ENCODE assay signal across 8 cellular contexts in genomic region chr16:31713071-31713944, GRCh38.
DNase-seq lines count a peak whose midpoint lies in the region; ATAC-seq and TF ChIP-seq lines count a peak whose summit lies in the region.

No MANE protein-coding gene starts in this region.

- H3K79me2 ChIP-seq in GM23248 (ENCODE audit: insufficient read depth) (peaks cover 50% of the 10 kb centered on the region), Karpas-422 (ENCODE audit: low read length) (peaks cover 50% of the 10 kb centered on the region)

- intact Hi-C loops in naive thymus-derived CD4-positive, alpha-beta T cell (cut with micrococcal nuclease), result loop anchor here (1.0 to 10.0 kb wide), 8 partner anchors 13 to 641 kb away; partner anchors contain the start of genes ARMC5 (in 2 of the 2), FUS (in 1 of the 2), RUSF1 (in 1 of the 2) and ZNF646 (in 1 of the 2)

- H3K9me2 ChIP-seq in GM23248 (ENCODE audit: insufficient read depth) (no peaks in the 10 kb centered on the region), Karpas-422 (replicated peaks; ENCODE audit: insufficient read depth, low read length) (no peaks in the 10 kb centered on the region)

- POLR2A ChIA-PET in naive thymus-derived CD4-positive, alpha-beta T cell (lab: Charles Lee), result interaction anchor here (0.6 to 4.7 kb wide), 15 partner anchors 9 to 899 kb away, joined by 3 to 74 read pairs (median 4); partner anchors contain the start of genes ARMC5, RUSF1 and ZNF267

- H3K4me3 ChIP-seq in GM23248 (peak overlapping the region; percentile 98), Karpas-422 (ENCODE audit: low read length) (peak overlapping the region; percentile 84), fibroblast of mammary gland (ENCODE audit: control insufficient read depth, low read depth, low read length) (peak overlapping the region; percentile 97)
- H3K4me3 ChIP-seq in naive thymus-derived CD4-positive, alpha-beta T cell (ENCODE audit: low read length), result peak overlapping the region; percentile 98

- H3K27ac ChIP-seq in GM23248, result peak overlapping the region; percentile 92
- peak overlapping the region; percentile 80 for H3K27ac ChIP-seq in Karpas-422 (ENCODE audit: low read length)
- peak overlapping the region; percentile 88 for H3K27ac ChIP-seq in naive thymus-derived CD4-positive, alpha-beta T cell (ENCODE audit: low read depth, low read length)

- H2AFZ ChIP-seq in GM23248, result peak overlapping the region; percentile 98
- H2AFZ ChIP-seq in Karpas-422 (ENCODE audit: low read length), result 0 out of 2 replicates have a peak overlapping the region, but pooled peaks have one; percentile 32

- no peaks in the 10 kb centered on the region for H3K27me3 Mint-ChIP-seq in activated T-helper 17 cell treated with anti-CD3 and anti-CD28 coated beads, Interleukin-2, amount 50 U/mL, for 72 hours
- H3K27me3 Mint-ChIP-seq in naive thymus-derived CD4-positive, alpha-beta T cell, result no peaks in the 10 kb centered on the region
- H3K27me3 Mint-ChIP-seq in stimulated activated memory B cell treated with anti-CD40 and anti-IgM and Interleukin-4, amounts not matched to agents 10 μg/mL and 1 μg/mL and 100 μg/mL, for 72 hours, result no peaks in the 10 kb centered on the region

- H3K4me2 ChIP-seq in GM23248 (ENCODE audit: unreplicated experiment) (peak overlapping the region; percentile 94), Karpas-422 (ENCODE audit: low read depth, low read length, poor library complexity, severe bottlenecking) (peak overlapping the region; percentile 75)

- peak overlapping the region; percentile 99 for H3K27ac Mint-ChIP-seq in activated T-helper 17 cell treated with anti-CD3 and anti-CD28 coated beads, Interleukin-2, amount 50 U/mL, for 72 hours
- peak overlapping the region; percentile 97 to 100 (median 98) for H3K27ac Mint-ChIP-seq in naive thymus-derived CD4-positive, alpha-beta T cell
- peak overlapping the region; percentile 100 for H3K27ac Mint-ChIP-seq in stimulated activated memory B cell treated with anti-CD40 and anti-IgM and Interleukin-4, amounts not matched to agents 10 μg/mL and 1 μg/mL and 100 μg/mL, for 72 hours

- H3F3A ChIP-seq in GM23248 (ENCODE audit: insufficient read depth), result peaks cover 7% of the 10 kb centered on the region; the same call in 1 of the 2 replicates

- no peaks in the 10 kb centered on the region for H3K9me3 ChIP-seq in GM23248 (ENCODE audit: low read depth)
- no peaks in the 10 kb centered on the region; the same call in 1 of the 2 replicates for H3K9me3 ChIP-seq in Karpas-422 (ENCODE audit: low read length)
- no peaks in the 10 kb centered on the region for H3K9me3 ChIP-seq in naive thymus-derived CD4-positive, alpha-beta T cell (ENCODE audit: control insufficient read depth in 2 of 3, low read length in 3 of 3)

- peak overlapping the region; percentile 97 for H3K9ac ChIP-seq in GM23248
- H3K9ac ChIP-seq in Karpas-422 (ENCODE audit: low read length), result peak overlapping the region; percentile 98

- peaks cover 34% of the 10 kb centered on the region for H3K4me1 Mint-ChIP-seq in activated T-helper 17 cell treated with anti-CD3 and anti-CD28 coated beads, Interleukin-2, amount 50 U/mL, for 72 hours
- peaks cover 34 to 68% (median 62%) of the 10 kb centered on the region in 7 donors for H3K4me1 Mint-ChIP-seq in naive thymus-derived CD4-positive, alpha-beta T cell
- peaks cover 39% of the 10 kb centered on the region for H3K4me1 Mint-ChIP-seq in stimulated activated memory B cell treated with anti-CD40 and anti-IgM and Interleukin-4, amounts not matched to agents 10 μg/mL and 1 μg/mL and 100 μg/mL, for 72 hours

- no peaks in the 10 kb centered on the region for H3K9me3 Mint-ChIP-seq in activated T-helper 17 cell treated with anti-CD3 and anti-CD28 coated beads, Interleukin-2, amount 50 U/mL, for 72 hours
- H3K9me3 Mint-ChIP-seq in naive thymus-derived CD4-positive, alpha-beta T cell, result peaks cover 0 to 6% (median 0%) of the 10 kb centered on the region in 11 donors
- H3K9me3 Mint-ChIP-seq in stimulated activated memory B cell treated with anti-CD40 and anti-IgM and Interleukin-4, amounts not matched to agents 10 μg/mL and 1 μg/mL and 100 μg/mL, for 72 hours, result no peaks in the 10 kb centered on the region

- TF ChIP-seq CTCF in fibroblast of mammary gland (conservative IDR thresholded peaks at IDR 0.05; ENCODE audit: control insufficient read depth, insufficient read depth, low read depth, low read length), result no peak

- no peaks in the 10 kb centered on the region for H4K20me1 ChIP-seq in GM23248 (ENCODE audit: insufficient read depth)
- no peaks in the 10 kb centered on the region for H4K20me1 ChIP-seq in Karpas-422 (ENCODE audit: insufficient read depth, low read depth, low read length)

- H3K27me3 ChIP-seq in GM23248 (replicated peaks; ENCODE audit: insufficient read depth) (no peaks in the 10 kb centered on the region), Karpas-422 (ENCODE audit: low read length) (no peaks in the 10 kb centered on the region)
- H3K27me3 ChIP-seq in naive thymus-derived CD4-positive, alpha-beta T cell (ENCODE audit: control insufficient read depth in 2 of 2, insufficient read depth in 2 of 2, low read length in 2 of 2), result no peaks in the 10 kb centered on the region

- WGBS in GM23248 (ENCODE audit: low coverage in 1 of 2, low lambda C conversion rate in 2 of 2, missing lambda C conversion rate in 2 of 2), 2 experiments, result 2 to 4% methylated on average over 52 to 54 of the region's 59 CpGs

- peak; percentile 91 for DNase-seq in Daoy (ENCODE audit: low read depth)
- DNase-seq in GM23248, result peak; percentile 96
- peak; percentile 97 for DNase-seq in Karpas-422
- DNase-seq in RPMI7951 (ENCODE audit: low read depth), result peak; percentile 89
- peak; percentile 90 for DNase-seq in fibroblast of mammary gland (ENCODE audit: low read depth)
- DNase-seq in naive thymus-derived CD4-positive, alpha-beta T cell, result peak; percentile 74 to 91 (median 87)

- H3K4me1 ChIP-seq in GM23248 (ENCODE audit: insufficient read depth) (peaks cover 15% of the 10 kb centered on the region), Karpas-422 (ENCODE audit: low read length) (peaks cover 21% of the 10 kb centered on the region)
- peaks cover 15 to 34% of the 10 kb centered on the region in 2 donors for H3K4me1 ChIP-seq in naive thymus-derived CD4-positive, alpha-beta T cell (ENCODE audit: control insufficient read depth in 2 of 2, insufficient read depth in 2 of 2, low read length in 2 of 2)

- H3K36me3 ChIP-seq in GM23248 (ENCODE audit: low read depth) (no peaks in the 10 kb centered on the region), Karpas-422 (ENCODE audit: insufficient read depth, low read length) (peaks cover 20% of the 10 kb centered on the region)
- peaks cover 0 to 20% (median 0%) of the 10 kb centered on the region in 3 experiments for H3K36me3 ChIP-seq in naive thymus-derived CD4-positive, alpha-beta T cell (ENCODE audit: control insufficient read depth in 2 of 3, insufficient read depth in 3 of 3, low read length in 3 of 3)

- H3K36me3 Mint-ChIP-seq in activated T-helper 17 cell treated with anti-CD3 and anti-CD28 coated beads, Interleukin-2, amount 50 U/mL, for 72 hours (ENCODE audit: low read depth), result peaks cover 69% of the 10 kb centered on the region
- peaks cover 0 to 49% (median 34%) of the 10 kb centered on the region in 5 donors for H3K36me3 Mint-ChIP-seq in naive thymus-derived CD4-positive, alpha-beta T cell
- peaks cover 51% of the 10 kb centered on the region for H3K36me3 Mint-ChIP-seq in stimulated activated memory B cell treated with anti-CD40 and anti-IgM and Interleukin-4, amounts not matched to agents 10 μg/mL and 1 μg/mL and 100 μg/mL, for 72 hours

- H3K4me3 Mint-ChIP-seq in activated T-helper 17 cell treated with anti-CD3 and anti-CD28 coated beads, Interleukin-2, amount 50 U/mL, for 72 hours, result peak overlapping the region; percentile 83
- peak overlapping the region; percentile 78 to 100 (median 99) for H3K4me3 Mint-ChIP-seq in naive thymus-derived CD4-positive, alpha-beta T cell
- H3K4me3 Mint-ChIP-seq in stimulated activated memory B cell treated with anti-CD40 and anti-IgM and Interleukin-4, amounts not matched to agents 10 μg/mL and 1 μg/mL and 100 μg/mL, for 72 hours, result peak overlapping the region; percentile 100

- in situ Hi-C loops in GM23248 (cut with MboI), result loop anchor here (25.0 kb wide), 2 partner anchors 501 to 751 kb away; partner anchors contain the start of genes PYCARD, PYDC1, SETD1A and TRIM72

- peak; percentile 92 for ATAC-seq in activated T-helper 17 cell treated with anti-CD3 and anti-CD28 coated beads, Interleukin-2, amount 50 U/mL, for 72 hours (replicated peaks)
- peak; percentile 88 for ATAC-seq in naive thymus-derived CD4-positive, alpha-beta T cell
- peak; percentile 95 for ATAC-seq in stimulated activated memory B cell treated with anti-CD40 and anti-IgM and Interleukin-4, amounts not matched to agents 10 μg/mL and 1 μg/mL and 100 μg/mL, for 72 hours

- CTCF ChIA-PET in naive thymus-derived CD4-positive, alpha-beta T cell (lab: Charles Lee), result interaction anchor here (0.5 to 1.2 kb wide), 5 partner anchors 13 to 153 kb away, joined by 3 to 4 read pairs (median 3); no protein-coding TSS in a partner anchor

Comparison
In these comparisons a context has a peak if more than half of its experiments do, and no peak if none do; other contexts are left out.
1. Peak in every context shown above with its lines: DNase-seq, ATAC-seq, H3K4me3 ChIP-seq and H3K27ac ChIP-seq.